Comparison of ENCODE assay signal across 15 cellular contexts in the genomic region with DNA sequence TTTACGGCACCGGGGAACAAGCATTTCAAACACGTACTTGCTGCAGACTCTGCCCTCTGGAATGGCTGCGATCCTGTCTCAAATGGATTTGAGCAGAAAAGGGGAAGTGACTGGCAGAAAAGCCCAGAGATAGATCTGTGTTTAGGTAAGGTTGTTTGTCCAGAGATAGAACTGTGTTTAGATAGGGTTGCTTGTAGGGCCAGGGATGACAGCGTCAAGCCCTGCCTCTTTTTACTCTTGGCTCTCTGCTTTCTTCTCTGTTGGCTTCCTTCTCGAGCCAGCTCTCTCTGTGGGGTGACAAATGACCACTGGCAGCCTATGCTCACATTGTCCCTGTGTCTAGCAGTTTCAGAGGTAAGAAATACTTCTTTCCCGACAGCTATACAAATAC. TPM values are rescaled to one million over a fixed set of nuclear protein-coding genes. Genes with fewer than 3 reads are reported as not detected.
A peak's percentile ranks its signal among the peaks of the same experiment; 100 is the strongest.
DNase-seq lines count a peak whose midpoint lies in the region; ATAC-seq and TF ChIP-seq lines count a peak whose summit lies in the region.
"Had no signal": no experiment of that assay in that cellular context is flagged by ENCODE, and none has a peak within 500 bp of the region (broad histone marks: within the 10 kb centered on the region; RNA-seq: fewer than 3 reads in every experiment).

No MANE protein-coding gene starts in this region.

- DNase-seq in activated naive CD8-positive, alpha-beta T cell treated with anti-CD3 and anti-CD28 coated beads, Interleukin-2, amount 10 ng/mL, durations not matched to agents 7 days and 5 days: no peak
- DNase-seq in activated naive CD8-positive, alpha-beta T cell treated with anti-CD3 and anti-CD28 coated beads, Interleukin-2, amount 50 U/mL, for 24 hours: no peak
- DNase-seq in mucosa of descending colon (no peak), type B pancreatic cell (ENCODE audit: extremely low spot score, unreplicated experiment) (no peak), SW 1271 (lab: John Stamatoyannopoulos, UW) (no peak), NCI-H1694 (lab: John Stamatoyannopoulos, UW) (no peak), dedifferentiated amniotic fluid mesenchymal stem cell (ENCODE audit: extremely low spot score) (no peak)
- DNase-seq: activated naive CD4-positive, alpha-beta T cell; effector CD8-positive, alpha-beta T cell; GDM1; H9; nucleus accumbens; stimulated activated CD4-positive, alpha-beta T cell treated with anti-CD3 and anti-CD28 coated beads, Interleukin-4, amount 100 ng/mL, for 4 hours; WERI-Rb-1 had no signal

- POLR2A ChIA-PET in activated naive CD8-positive, alpha-beta T cell treated with anti-CD3 and anti-CD28 coated beads, Interleukin-2, amount 10 ng/mL, durations not matched to agents 7 days and 5 days (lab: Charles Lee): no interaction called here

- ATAC-seq in activated naive CD8-positive, alpha-beta T cell treated with anti-CD3 and anti-CD28 coated beads, Interleukin-2, amount 10 ng/mL, durations not matched to agents 7 days and 5 days (ENCODE audit: low read depth): no peak
- ATAC-seq in activated naive CD8-positive, alpha-beta T cell treated with anti-CD3 and anti-CD28 coated beads, Interleukin-2, amount 50 U/mL, for 24 hours: no peak
- ATAC-seq in mucosa of descending colon: peak; percentile 28

- H3K9me3 ChIP-seq in mucosa of descending colon: no peaks in the 10 kb centered on the region

- intact Hi-C loops in mucosa of descending colon (cut with DNase I, micrococcal nuclease): no loop called here

- TF ChIP-seq CTCF in mucosa of descending colon (IDR thresholded peaks at IDR 0.05) (no peak), type B pancreatic cell (conservative IDR thresholded peaks at IDR 0.05) (no peak)

- no peaks in the 10 kb centered on the region for H3K27me3 Mint-ChIP-seq in activated naive CD8-positive, alpha-beta T cell treated with anti-CD3 and anti-CD28 coated beads, Interleukin-2, amount 10 ng/mL, durations not matched to agents 7 days and 5 days
- H3K27me3 Mint-ChIP-seq in activated naive CD8-positive, alpha-beta T cell treated with anti-CD3 and anti-CD28 coated beads, Interleukin-2, amount 50 U/mL, for 24 hours: no peaks in the 10 kb centered on the region
- H3K27me3 Mint-ChIP-seq in type B pancreatic cell: no peaks in the 10 kb centered on the region

- H3K36me3 Mint-ChIP-seq in activated naive CD8-positive, alpha-beta T cell treated with anti-CD3 and anti-CD28 coated beads, Interleukin-2, amount 10 ng/mL, durations not matched to agents 7 days and 5 days: peaks cover 67% of the 10 kb centered on the region
- peaks cover 36% of the 10 kb centered on the region for H3K36me3 Mint-ChIP-seq in activated naive CD8-positive, alpha-beta T cell treated with anti-CD3 and anti-CD28 coated beads, Interleukin-2, amount 50 U/mL, for 24 hours (ENCODE audit: low read depth)
- peaks cover 21% of the 10 kb centered on the region for H3K36me3 Mint-ChIP-seq in type B pancreatic cell

- peaks cover 26% of the 10 kb centered on the region for H3K4me1 Mint-ChIP-seq in activated naive CD8-positive, alpha-beta T cell treated with anti-CD3 and anti-CD28 coated beads, Interleukin-2, amount 10 ng/mL, durations not matched to agents 7 days and 5 days
- peaks cover 28% of the 10 kb centered on the region for H3K4me1 Mint-ChIP-seq in activated naive CD8-positive, alpha-beta T cell treated with anti-CD3 and anti-CD28 coated beads, Interleukin-2, amount 50 U/mL, for 24 hours
- H3K4me1 Mint-ChIP-seq in type B pancreatic cell (ENCODE audit: unreplicated experiment): peaks cover 19% of the 10 kb centered on the region

- H3K9me3 Mint-ChIP-seq in activated naive CD8-positive, alpha-beta T cell treated with anti-CD3 and anti-CD28 coated beads, Interleukin-2, amount 10 ng/mL, durations not matched to agents 7 days and 5 days: no peaks in the 10 kb centered on the region
- H3K9me3 Mint-ChIP-seq in activated naive CD8-positive, alpha-beta T cell treated with anti-CD3 and anti-CD28 coated beads, Interleukin-2, amount 50 U/mL, for 24 hours: no peaks in the 10 kb centered on the region
- H3K9me3 Mint-ChIP-seq in type B pancreatic cell: peaks cover 6% of the 10 kb centered on the region

- H3K4me3 ChIP-seq in mucosa of descending colon: no peak overlapping the region

- peak overlapping the region; percentile 60 for H3K27ac Mint-ChIP-seq in activated naive CD8-positive, alpha-beta T cell treated with anti-CD3 and anti-CD28 coated beads, Interleukin-2, amount 10 ng/mL, durations not matched to agents 7 days and 5 days
- no peak overlapping the region for H3K27ac Mint-ChIP-seq in activated naive CD8-positive, alpha-beta T cell treated with anti-CD3 and anti-CD28 coated beads, Interleukin-2, amount 50 U/mL, for 24 hours
- H3K27ac Mint-ChIP-seq in type B pancreatic cell: peak overlapping the region; percentile 54

- H3K4me3 Mint-ChIP-seq in activated naive CD8-positive, alpha-beta T cell treated with anti-CD3 and anti-CD28 coated beads, Interleukin-2, amount 10 ng/mL, durations not matched to agents 7 days and 5 days: no peak overlapping the region
- H3K4me3 Mint-ChIP-seq in activated naive CD8-positive, alpha-beta T cell treated with anti-CD3 and anti-CD28 coated beads, Interleukin-2, amount 50 U/mL, for 24 hours: no peak overlapping the region
- no peak overlapping the region for H3K4me3 Mint-ChIP-seq in type B pancreatic cell
- H3K4me3 Mint-ChIP-seq: H9 had no signal

- peaks cover 26% of the 10 kb centered on the region for H3K4me1 ChIP-seq in mucosa of descending colon (ENCODE audit: low read depth)

- peak overlapping the region; percentile 79 for H3K27ac ChIP-seq in cingulate gyrus (ENCODE audit: low read depth, low read length)
- H3K27ac ChIP-seq: WERI-Rb-1 had no signal

- no peaks in the 10 kb centered on the region for H3K36me3 ChIP-seq in mucosa of descending colon (ENCODE audit: low read depth)
- H3K36me3 ChIP-seq: WERI-Rb-1 had no signal

RNA-seq across cellular contexts. Expression of a gene that starts 11.4 kb away (rescaled TPM):
- total RNA-seq in activated naive CD8-positive, alpha-beta T cell treated with anti-CD3 and anti-CD28 coated beads, Interleukin-2, amount 10 ng/mL, durations not matched to agents 7 days and 5 days: 100 to 1,000 TPM; 135 to 136 TPM
- total RNA-seq in mucosa of descending colon (100 to 1,000 TPM in 2 of 3 donors, 10 to 100 TPM in 1; 94.0 to 149 (median 114) TPM), type B pancreatic cell (ENCODE audit: low replicate concordance) (24.2 and 37.5 TPM in 2 replicates)
